ENCODE assay signal across 25 cellular contexts in genomic region chr21:35624896-35625295, GRCh38.
"Had no signal": no experiment of that assay in that cellular context is flagged by ENCODE, and none has a peak within 500 bp of the region (broad histone marks: within the 10 kb centered on the region; RNA-seq: fewer than 3 reads in every experiment).

No MANE protein-coding gene starts in this region.

- H3K4me2 ChIP-seq: hepatocyte had no signal

- H3K9me3 ChIP-seq: esophagus muscularis mucosa, esophagus squamous epithelium, gastrocnemius medialis, gastroesophageal sphincter had no signal

- ATAC-seq: effector memory CD8-positive, alpha-beta T cell; esophagus mucosa; foreskin keratinocyte; gastrocnemius medialis; gastroesophageal sphincter; heart left ventricle; heart right ventricle had no signal

- H3K36me3 ChIP-seq: esophagus muscularis mucosa, esophagus squamous epithelium, gastrocnemius medialis, gastroesophageal sphincter, heart left ventricle, heart right ventricle had no signal

- H3K4me3 ChIP-seq: coronary artery, dorsolateral prefrontal cortex, esophagus muscularis mucosa, esophagus squamous epithelium, gastrocnemius medialis, gastroesophageal sphincter, heart left ventricle, heart right ventricle, hepatocyte had no signal

- H2AFZ ChIP-seq: hepatocyte had no signal

- H3K4me1 ChIP-seq: esophagus muscularis mucosa, esophagus squamous epithelium, gastrocnemius medialis, gastroesophageal sphincter, heart left ventricle, heart right ventricle had no signal

- H3K27me3 ChIP-seq: foreskin keratinocyte, gastrocnemius medialis, hepatocyte had no signal

- H3K79me2 ChIP-seq: hepatocyte had no signal

- H3K27ac ChIP-seq: coronary artery, dorsolateral prefrontal cortex, epithelial cell of prostate, esophagus muscularis mucosa, esophagus squamous epithelium, foreskin keratinocyte, gastrocnemius medialis, gastroesophageal sphincter, heart left ventricle, heart right ventricle, hepatocyte had no signal

- DNase-seq: cortex of kidney; dermis blood vessel endothelial cell; dorsolateral prefrontal cortex; effector CD4-positive, alpha-beta T cell; effector CD8-positive, alpha-beta T cell; effector memory CD4-positive, alpha-beta T cell; effector memory CD8-positive, alpha-beta T cell; endodermal cell; erythroblast; esophagus squamous epithelium; foreskin fibroblast; foreskin keratinocyte; foreskin melanocyte; gastrocnemius medialis; glutamatergic neuron; head of caudate nucleus; heart left ventricle; heart right ventricle; hippocampal formation had no signal
